Comparison of ENCODE assay signal across 36 cellular contexts in the genomic region with DNA sequence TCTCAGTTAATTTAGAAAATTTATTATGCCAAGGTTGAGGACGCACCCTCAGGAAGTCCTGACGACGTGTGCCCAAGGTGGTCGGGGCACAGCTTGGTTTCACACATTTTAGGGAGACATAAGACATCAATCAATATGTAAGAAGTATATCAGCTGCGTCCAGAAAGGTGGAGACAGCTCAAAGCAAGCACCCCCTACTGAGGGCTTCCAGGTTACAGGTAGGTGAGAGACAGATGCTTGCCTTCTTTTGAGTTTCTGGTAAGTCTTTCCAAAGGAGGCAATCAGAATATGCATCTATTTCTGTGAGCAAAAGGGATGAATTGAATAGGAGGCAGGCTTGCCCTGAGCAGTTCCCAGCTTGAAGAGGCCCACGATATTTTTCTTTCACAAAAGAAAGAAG.
"Had no signal": no experiment of that assay in that cellular context is flagged by ENCODE, and none has a peak within 500 bp of the region (broad histone marks: within the 10 kb centered on the region; RNA-seq: fewer than 3 reads in every experiment).

No MANE protein-coding gene starts in this region.

- H3K4me3 ChIP-seq: ascending aorta had no signal

- H3K27ac ChIP-seq: ascending aorta, WERI-Rb-1 had no signal

- ATAC-seq: activated CD4-positive, alpha-beta T cell treated with anti-CD3 and anti-CD28 coated beads for 36 hours; activated CD4-positive, CD25-positive, alpha-beta regulatory T cell treated with anti-CD3 and anti-CD28 coated beads, Interleukin-2, amount 50 U/mL, for 24 hours; activated CD8-positive, alpha-beta memory T cell treated with anti-CD3 and anti-CD28 coated beads, Interleukin-2, amount 10 ng/mL, durations not matched to agents 7 days and 5 days; activated naive CD8-positive, alpha-beta T cell treated with anti-CD3 and anti-CD28 coated beads, Interleukin-2, amount 50 U/mL, for 24 hours; activated T-cell treated with anti-CD3 and anti-CD28 coated beads, Interleukin-2, amount 50 U/mL, for 72 hours; activated T-helper 17 cell treated with anti-CD3 and anti-CD28 coated beads, Interleukin-2, amount 50 U/mL, for 72 hours; WTC11 had no signal

- H3K4me1 Mint-ChIP-seq: activated CD4-positive, alpha-beta memory T cell treated with anti-CD3 and anti-CD28 coated beads, Interleukin-2, amount 10 ng/mL, durations not matched to agents 7 days and 5 days; activated CD4-positive, alpha-beta T cell treated with anti-CD3 and anti-CD28 coated beads for 36 hours; activated CD4-positive, alpha-beta T cell treated with anti-CD3 and anti-CD28 coated beads, Interleukin-2, amount 10 ng/mL, durations not matched to agents 7 days and 5 days; activated CD8-positive, alpha-beta memory T cell treated with anti-CD3 and anti-CD28 coated beads, Interleukin-2, amount 10 ng/mL, durations not matched to agents 7 days and 5 days; activated naive CD4-positive, alpha-beta T cell treated with anti-CD3 and anti-CD28 coated beads, Interleukin-2, amount 50 U/mL, for 24 hours; activated naive CD8-positive, alpha-beta T cell treated with anti-CD3 and anti-CD28 coated beads, Interleukin-2, amount 10 ng/mL, durations not matched to agents 7 days and 5 days; activated naive CD8-positive, alpha-beta T cell treated with anti-CD3 and anti-CD28 coated beads, Interleukin-2, amount 50 U/mL, for 24 hours; activated T-helper 17 cell treated with anti-CD3 and anti-CD28 coated beads, Interleukin-2, amount 50 U/mL, for 72 hours; brain had no signal

- H3K4me1 ChIP-seq: ascending aorta had no signal

- H3K27me3 ChIP-seq: ascending aorta had no signal

- H3K9me3 Mint-ChIP-seq: activated CD4-positive, alpha-beta T cell treated with anti-CD3 and anti-CD28 coated beads, Interleukin-2, amount 10 ng/mL, durations not matched to agents 7 days and 5 days; activated naive CD4-positive, alpha-beta T cell treated with anti-CD3 and anti-CD28 coated beads for 36 hours; activated naive CD4-positive, alpha-beta T cell treated with anti-CD3 and anti-CD28 coated beads, Interleukin-2, amount 50 U/mL, for 24 hours; activated naive CD8-positive, alpha-beta T cell treated with anti-CD3 and anti-CD28 coated beads, Interleukin-2, amount 50 U/mL, for 24 hours; brain had no signal

- H3K36me3 Mint-ChIP-seq: activated CD8-positive, alpha-beta memory T cell treated with anti-CD3 and anti-CD28 coated beads, Interleukin-2, amount 10 ng/mL, durations not matched to agents 7 days and 5 days; activated naive CD4-positive, alpha-beta T cell treated with anti-CD3 and anti-CD28 coated beads, Interleukin-2, amount 50 U/mL, for 24 hours; activated naive CD8-positive, alpha-beta T cell; activated naive CD8-positive, alpha-beta T cell treated with anti-CD3 and anti-CD28 coated beads, Interleukin-2, amount 10 ng/mL, durations not matched to agents 7 days and 5 days; brain; WTC11 had no signal

- H3K4me3 Mint-ChIP-seq: activated CD4-positive, alpha-beta memory T cell treated with anti-CD3 and anti-CD28 coated beads, Interleukin-2, amount 10 ng/mL, durations not matched to agents 7 days and 5 days; activated CD4-positive, alpha-beta T cell treated with anti-CD3 and anti-CD28 coated beads for 36 hours; activated CD4-positive, alpha-beta T cell treated with anti-CD3 and anti-CD28 coated beads, Interleukin-2, amount 10 ng/mL, durations not matched to agents 7 days and 5 days; activated CD8-positive, alpha-beta memory T cell treated with anti-CD3 and anti-CD28 coated beads, Interleukin-2, amount 10 ng/mL, durations not matched to agents 7 days and 5 days; activated naive CD4-positive, alpha-beta T cell treated with anti-CD3 and anti-CD28 coated beads for 36 hours; activated naive CD4-positive, alpha-beta T cell treated with anti-CD3 and anti-CD28 coated beads, Interleukin-2, amount 50 U/mL, for 24 hours; activated naive CD8-positive, alpha-beta T cell; activated naive CD8-positive, alpha-beta T cell treated with anti-CD3 and anti-CD28 coated beads, Interleukin-2, amount 10 ng/mL, durations not matched to agents 7 days and 5 days; activated naive CD8-positive, alpha-beta T cell treated with anti-CD3 and anti-CD28 coated beads, Interleukin-2, amount 50 U/mL, for 24 hours; activated T-cell treated with anti-CD3 and anti-CD28 coated beads, Interleukin-2, amount 50 U/mL, for 24 hours; activated T-cell treated with anti-CD3 and anti-CD28 coated beads, Interleukin-2, amount 50 U/mL, for 72 hours; activated T-helper 1 cell treated with anti-CD3 and anti-CD28 coated beads, Interleukin-12 subunit alpha, Interleukin-12 subunit beta, Interleukin-2, Interleukin-4 antibody, amounts not matched to agents 30 ng/mL and 10 ng/mL and 1 ng/mL, durations not matched to agents 14 hours and 24 hours and 36 hours; activated T-helper 17 cell treated with anti-CD3 and anti-CD28 coated beads, Interleukin-2, amount 50 U/mL, for 72 hours; brain; T-helper 1 cell treated with Interleukin-12 subunit alpha and Interleukin-12 subunit beta and Interleukin-4 antibody, amounts not matched to agents 30 μg/mL and 1 μg/mL, for 36 hours; T-helper 2 cell treated with Interferon-gamma antibody and Interleukin-4, amounts not matched to agents 5 μg/mL and 100 μg/mL, for 36 hours; WTC11 had no signal

- H3K36me3 ChIP-seq: ascending aorta, WERI-Rb-1 had no signal

- DNase-seq: activated CD4-positive, alpha-beta memory T cell treated with anti-CD3 and anti-CD28 coated beads, Interleukin-2, amount 10 ng/mL, durations not matched to agents 7 days and 5 days; activated CD4-positive, alpha-beta T cell treated with anti-CD3 and anti-CD28 coated beads for 1 hour; activated CD4-positive, alpha-beta T cell treated with anti-CD3 and anti-CD28 coated beads for 36 hours; activated CD4-positive, alpha-beta T cell treated with anti-CD3 and anti-CD28 coated beads for 48 hours; activated CD4-positive, alpha-beta T cell treated with anti-CD3 and anti-CD28 coated beads, Interleukin-2, amount 10 ng/mL, durations not matched to agents 7 days and 5 days; activated CD4-positive, alpha-beta T cell treated with anti-CD3 and anti-CD28 coated beads, Interleukin-2, amount 50 U/mL, for 48 hours; activated CD4-positive, CD25-positive, alpha-beta regulatory T cell; activated CD8-positive, alpha-beta memory T cell treated with anti-CD3 and anti-CD28 coated beads for 24 hours; activated CD8-positive, alpha-beta memory T cell treated with anti-CD3 and anti-CD28 coated beads, Interleukin-2, amount 10 ng/mL, durations not matched to agents 7 days and 5 days; activated CD8-positive, alpha-beta memory T cell treated with anti-CD3 and anti-CD28 coated beads, Interleukin-2, amount 50 U/mL, for 48 hours; activated effector memory CD4-positive, alpha-beta T cell treated with anti-CD3 and anti-CD28 coated beads, Interleukin-2, amount 50 U/mL, for 16 hours; activated gamma-delta T cell treated with Interleukin-2 at 50 U/mL for 16 hours; activated naive CD4-positive, alpha-beta T cell; activated naive CD4-positive, alpha-beta T cell treated with anti-CD3 and anti-CD28 coated beads for 36 hours; activated naive CD8-positive, alpha-beta T cell treated with anti-CD3 and anti-CD28 coated beads, Interleukin-2, amount 10 ng/mL, durations not matched to agents 7 days and 5 days; activated naive CD8-positive, alpha-beta T cell treated with anti-CD3 and anti-CD28 coated beads, Interleukin-2, amount 50 U/mL, for 24 hours; activated T-cell treated with anti-CD3 and anti-CD28 coated beads, Interleukin-2, amount 50 U/mL, for 24 hours; activated T-cell treated with anti-CD3 and anti-CD28 coated beads, Interleukin-2, amount 50 U/mL, for 72 hours; amygdala; anterior cingulate cortex; central memory CD4-positive, alpha-beta T cell; SW 1271; T-helper 1 cell; T-helper 2 cell; T-helper 9 cell; WERI-Rb-1 had no signal

- H3K9me3 ChIP-seq: ascending aorta had no signal

- H3K27me3 Mint-ChIP-seq: activated CD4-positive, alpha-beta memory T cell treated with anti-CD3 and anti-CD28 coated beads, Interleukin-2, amount 10 ng/mL, durations not matched to agents 7 days and 5 days; activated CD4-positive, alpha-beta T cell treated with anti-CD3 and anti-CD28 coated beads for 36 hours; activated CD4-positive, alpha-beta T cell treated with anti-CD3 and anti-CD28 coated beads, Interleukin-2, amount 10 ng/mL, durations not matched to agents 7 days and 5 days; activated CD8-positive, alpha-beta memory T cell treated with anti-CD3 and anti-CD28 coated beads, Interleukin-2, amount 10 ng/mL, durations not matched to agents 7 days and 5 days; activated naive CD4-positive, alpha-beta T cell treated with anti-CD3 and anti-CD28 coated beads, Interleukin-2, amount 50 U/mL, for 24 hours; activated naive CD8-positive, alpha-beta T cell; activated naive CD8-positive, alpha-beta T cell treated with anti-CD3 and anti-CD28 coated beads, Interleukin-2, amount 10 ng/mL, durations not matched to agents 7 days and 5 days; activated naive CD8-positive, alpha-beta T cell treated with anti-CD3 and anti-CD28 coated beads, Interleukin-2, amount 50 U/mL, for 24 hours; activated T-cell treated with anti-CD3 and anti-CD28 coated beads, Interleukin-2, amount 50 U/mL, for 24 hours; activated T-helper 17 cell treated with anti-CD3 and anti-CD28 coated beads, Interleukin-2, amount 50 U/mL, for 72 hours had no signal
